ENCODE assay signal across 21 cellular contexts in the genomic region with DNA sequence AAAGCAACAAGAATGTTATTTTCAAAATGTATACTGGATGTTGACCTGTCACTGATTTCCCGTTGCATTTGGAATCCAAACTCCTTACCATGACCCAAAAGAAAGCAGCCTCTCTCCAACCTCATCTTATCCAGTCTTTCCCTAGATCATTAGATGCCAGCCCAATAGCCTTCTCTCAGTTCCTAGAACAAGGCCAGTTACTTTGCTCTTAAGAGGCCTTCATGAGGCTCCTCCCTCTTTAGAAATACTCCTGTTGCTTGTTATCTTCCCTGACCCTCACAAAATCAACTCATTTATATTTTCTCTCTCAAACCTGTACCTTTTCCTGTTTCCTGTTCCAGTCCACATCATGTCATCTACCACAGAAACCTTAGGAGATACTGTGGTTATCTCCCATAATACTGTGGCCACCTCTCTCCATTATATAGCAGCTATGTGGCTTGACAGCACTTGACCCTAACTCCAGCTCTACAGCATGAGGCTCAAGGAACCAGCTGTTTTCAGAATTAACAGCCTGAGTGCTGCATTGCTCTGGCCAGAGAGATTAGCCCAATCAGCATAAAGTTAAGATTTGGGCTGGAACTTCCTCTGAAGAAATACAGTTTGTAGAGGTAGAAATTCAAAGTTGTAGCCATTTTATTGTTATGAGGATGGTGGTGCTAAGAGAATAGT. TPM values are rescaled to one million over a fixed set of nuclear protein-coding genes. Genes with fewer than 3 reads are reported as not detected.
DNase-seq lines count a peak whose midpoint lies in the region; ATAC-seq and TF ChIP-seq lines count a peak whose summit lies in the region.
"Had no signal": no experiment of that assay in that cellular context is flagged by ENCODE, and none has a peak within 500 bp of the region (broad histone marks: within the 10 kb centered on the region; RNA-seq: fewer than 3 reads in every experiment).

No MANE protein-coding gene starts in this region.

- H3K4me1 Mint-ChIP-seq in activated naive CD4-positive, alpha-beta T cell treated with anti-CD3 and anti-CD28 coated beads, Interleukin-2, amount 10 ng/mL, durations not matched to agents 7 days and 5 days, result peaks cover 26% of the 10 kb centered on the region
- peaks cover 29% of the 10 kb centered on the region for H3K4me1 Mint-ChIP-seq in activated naive CD4-positive, alpha-beta T cell treated with anti-CD3 and anti-CD28 coated beads for 36 hours (ENCODE audit: low read depth)
- peaks cover 26 to 36% (median 29%) of the 10 kb centered on the region in 3 donors for H3K4me1 Mint-ChIP-seq in CD8-positive, alpha-beta memory T cell
- peaks cover 16 to 34% (median 32%) of the 10 kb centered on the region in 3 donors for H3K4me1 Mint-ChIP-seq in T-cell
- H3K4me1 Mint-ChIP-seq: neural progenitor cell had no signal

- H3K27me3 Mint-ChIP-seq in activated naive CD4-positive, alpha-beta T cell treated with anti-CD3 and anti-CD28 coated beads, Interleukin-2, amount 10 ng/mL, durations not matched to agents 7 days and 5 days, result no peaks in the 10 kb centered on the region
- no peaks in the 10 kb centered on the region for H3K27me3 Mint-ChIP-seq in activated naive CD4-positive, alpha-beta T cell treated with anti-CD3 and anti-CD28 coated beads for 36 hours (ENCODE audit: low read depth)
- no peaks in the 10 kb centered on the region for H3K27me3 Mint-ChIP-seq in CD8-positive, alpha-beta memory T cell
- H3K27me3 Mint-ChIP-seq in T-cell, result no peaks in the 10 kb centered on the region
- H3K27me3 Mint-ChIP-seq: activated CD4-positive, alpha-beta T cell treated with anti-CD3 and anti-CD28 coated beads, Interleukin-2, amount 10 ng/mL, durations not matched to agents 7 days and 5 days had no signal

- peak overlapping the region; percentile 38 for H3K27ac Mint-ChIP-seq in activated naive CD4-positive, alpha-beta T cell treated with anti-CD3 and anti-CD28 coated beads, Interleukin-2, amount 10 ng/mL, durations not matched to agents 7 days and 5 days
- H3K27ac Mint-ChIP-seq in activated naive CD4-positive, alpha-beta T cell treated with anti-CD3 and anti-CD28 coated beads for 36 hours, result no peak overlapping the region
- peak overlapping the region in 6 of 8 donors; percentile 18 to 83 (median 58) for H3K27ac Mint-ChIP-seq in CD8-positive, alpha-beta memory T cell
- peak overlapping the region; percentile 7 to 15 for H3K27ac Mint-ChIP-seq in T-cell
- H3K27ac Mint-ChIP-seq: activated CD4-positive, alpha-beta T cell treated with anti-CD3 and anti-CD28 coated beads, Interleukin-2, amount 10 ng/mL, durations not matched to agents 7 days and 5 days; neural progenitor cell had no signal

- H3K27me3 ChIP-seq in CD8-positive, alpha-beta memory T cell (ENCODE audit: insufficient read depth, low read length, poor library complexity, severe bottlenecking), result no peaks in the 10 kb centered on the region
- no peaks in the 10 kb centered on the region for H3K27me3 ChIP-seq in effector memory CD4-positive, alpha-beta T cell (replicated peaks; ENCODE audit: control insufficient read depth, insufficient read depth, low read length, poor library complexity, severe bottlenecking)
- H3K27me3 ChIP-seq: body of pancreas, MG63, neural progenitor cell, stomach, transverse colon had no signal

- peaks cover 2% of the 10 kb centered on the region for H3K36me3 ChIP-seq in CD8-positive, alpha-beta memory T cell (ENCODE audit: insufficient read depth, low read length)
- no peaks in the 10 kb centered on the region for H3K36me3 ChIP-seq in effector memory CD4-positive, alpha-beta T cell (ENCODE audit: control insufficient read depth, insufficient read depth, low read length)
- H3K36me3 ChIP-seq: neural progenitor cell, transverse colon had no signal

- intact Hi-C loops in activated naive CD4-positive, alpha-beta T cell treated with anti-CD3 and anti-CD28 coated beads for 36 hours (cut with micrococcal nuclease), result no loop called here

- no peaks in the 10 kb centered on the region for H3K9me3 ChIP-seq in CD8-positive, alpha-beta memory T cell (ENCODE audit: low read length)
- H3K9me3 ChIP-seq in effector memory CD4-positive, alpha-beta T cell (ENCODE audit: control insufficient read depth, low read length), result no peaks in the 10 kb centered on the region
- H3K9me3 ChIP-seq: body of pancreas, MG63, SK-N-SH, stomach, transverse colon had no signal

- H3K4me1 ChIP-seq in CD8-positive, alpha-beta memory T cell (ENCODE audit: insufficient read depth, low read length), result no peaks in the 10 kb centered on the region
- no peaks in the 10 kb centered on the region for H3K4me1 ChIP-seq in effector memory CD4-positive, alpha-beta T cell (ENCODE audit: control insufficient read depth, insufficient read depth, low read length, poor library complexity, severe bottlenecking)
- H3K4me1 ChIP-seq: neural progenitor cell had no signal

- H3K4me3 ChIP-seq in CD8-positive, alpha-beta memory T cell (ENCODE audit: low read length), result no peak overlapping the region
- H3K4me3 ChIP-seq in fibroblast of villous mesenchyme (ENCODE audit: low read depth, low read length), result no peak overlapping the region
- no peak overlapping the region for H3K4me3 ChIP-seq in effector memory CD4-positive, alpha-beta T cell (ENCODE audit: insufficient read depth, low read depth, low read length, poor library complexity, severe bottlenecking)
- H3K4me3 ChIP-seq: body of pancreas, coronary artery, MG63, neural progenitor cell, stomach, transverse colon had no signal

- no peak overlapping the region for H3K27ac ChIP-seq in CD8-positive, alpha-beta memory T cell (ENCODE audit: low read depth, low read length)
- H3K27ac ChIP-seq in effector memory CD4-positive, alpha-beta T cell (ENCODE audit: insufficient read depth, low read length, poor library complexity, severe bottlenecking), result no peak overlapping the region
- H3K27ac ChIP-seq: coronary artery, neural progenitor cell, stomach, transverse colon had no signal

- DNase-seq in activated naive CD4-positive, alpha-beta T cell treated with anti-CD3 and anti-CD28 coated beads, Interleukin-2, amount 10 ng/mL, durations not matched to agents 7 days and 5 days, result no peak
- DNase-seq in activated naive CD4-positive, alpha-beta T cell treated with anti-CD3 and anti-CD28 coated beads for 36 hours, result no peak
- DNase-seq in CD8-positive, alpha-beta memory T cell, result no peak
- DNase-seq in T-cell (no peak), fibroblast of villous mesenchyme (ENCODE audit: low read depth) (peak; percentile 53), COR-L47 (lab: John Stamatoyannopoulos, UW) (no peak)
- DNase-seq in stimulated activated CD8-positive, alpha-beta memory T cell treated with anti-CD3 and anti-CD28 coated beads, Interleukin-4, amount 100 ng/mL, for 48 hours, result no peak
- DNase-seq in effector memory CD4-positive, alpha-beta T cell, result no peak
- DNase-seq: activated CD4-positive, alpha-beta T cell treated with anti-CD3 and anti-CD28 coated beads, Interleukin-2, amount 10 ng/mL, durations not matched to agents 7 days and 5 days; body of pancreas; GOT3; MG63; NCI-H1694 treated with DMSO at 0.1 percent for 48 hours; NK-92 treated with Interleukin-12 subunit alpha and Interleukin-12 subunit beta, amount 100 ng/mL, for 24 hours; SK-N-SH; stimulated activated CD4-positive, alpha-beta T cell treated with anti-CD3 and anti-CD28 coated beads, Interleukin-4, amount 100 ng/mL, for 4 hours; stomach; transverse colon had no signal

- H3K9me3 Mint-ChIP-seq in activated naive CD4-positive, alpha-beta T cell treated with anti-CD3 and anti-CD28 coated beads, Interleukin-2, amount 10 ng/mL, durations not matched to agents 7 days and 5 days, result peaks cover 2% of the 10 kb centered on the region
- no peaks in the 10 kb centered on the region for H3K9me3 Mint-ChIP-seq in activated naive CD4-positive, alpha-beta T cell treated with anti-CD3 and anti-CD28 coated beads for 36 hours
- H3K9me3 Mint-ChIP-seq in CD8-positive, alpha-beta memory T cell, result no peaks in the 10 kb centered on the region
- no peaks in the 10 kb centered on the region for H3K9me3 Mint-ChIP-seq in T-cell
- H3K9me3 Mint-ChIP-seq: neural progenitor cell had no signal

- H3K36me3 Mint-ChIP-seq in activated naive CD4-positive, alpha-beta T cell treated with anti-CD3 and anti-CD28 coated beads, Interleukin-2, amount 10 ng/mL, durations not matched to agents 7 days and 5 days, result peaks cover 17% of the 10 kb centered on the region
- H3K36me3 Mint-ChIP-seq in activated naive CD4-positive, alpha-beta T cell treated with anti-CD3 and anti-CD28 coated beads for 36 hours (ENCODE audit: low read depth), result peaks cover 22% of the 10 kb centered on the region
- peaks cover 7 to 17% (median 11%) of the 10 kb centered on the region in 3 donors for H3K36me3 Mint-ChIP-seq in CD8-positive, alpha-beta memory T cell
- H3K36me3 Mint-ChIP-seq in T-cell, result peaks cover 32% of the 10 kb centered on the region

- CTCF ChIA-PET in activated naive CD4-positive, alpha-beta T cell treated with anti-CD3 and anti-CD28 coated beads, Interleukin-2, amount 10 ng/mL, durations not matched to agents 7 days and 5 days (lab: Charles Lee), result interaction anchor here (0.9 to 2.3 kb wide), 3 partner anchors 9 to 607 kb away, joined by 3 to 11 read pairs (median 5); no protein-coding TSS in a partner anchor
- CTCF ChIA-PET in activated naive CD4-positive, alpha-beta T cell treated with anti-CD3 and anti-CD28 coated beads for 36 hours (lab: Charles Lee), result interaction anchor here (0.6 kb wide), 1 partner anchor 193 kb away, joined by 3 read pairs; no protein-coding TSS in a partner anchor
- CTCF ChIA-PET in CD8-positive, alpha-beta memory T cell (lab: Charles Lee), result interaction anchor here (1.7 kb wide), 1 partner anchor 190 kb away, joined by 4 read pairs; no protein-coding TSS in a partner anchor
- CTCF ChIA-PET in T-cell (lab: Charles Lee), result interaction anchor here (0.6 to 1.6 kb wide), 3 partner anchors 9 to 51 kb away, joined by 3 read pairs; no protein-coding TSS in a partner anchor

- POLR2A ChIA-PET in CD8-positive, alpha-beta memory T cell (lab: Charles Lee), result no interaction called here
- POLR2A ChIA-PET in T-cell (lab: Charles Lee), result no interaction called here

- H3K4me3 Mint-ChIP-seq in activated naive CD4-positive, alpha-beta T cell treated with anti-CD3 and anti-CD28 coated beads, Interleukin-2, amount 10 ng/mL, durations not matched to agents 7 days and 5 days, result no peak overlapping the region
- H3K4me3 Mint-ChIP-seq in activated naive CD4-positive, alpha-beta T cell treated with anti-CD3 and anti-CD28 coated beads for 36 hours, result no peak overlapping the region
- H3K4me3 Mint-ChIP-seq in CD8-positive, alpha-beta memory T cell, result no peak overlapping the region
- H3K4me3 Mint-ChIP-seq in T-cell, result no peak overlapping the region
- H3K4me3 Mint-ChIP-seq: activated CD4-positive, alpha-beta T cell treated with anti-CD3 and anti-CD28 coated beads, Interleukin-2, amount 10 ng/mL, durations not matched to agents 7 days and 5 days; neural progenitor cell had no signal

- no peak for ATAC-seq in T-cell (replicated peaks in 1 of 4)
- ATAC-seq: body of pancreas, left lobe of liver had no signal

- TF ChIP-seq CTCF in fibroblast of villous mesenchyme (IDR thresholded peaks at IDR 0.05; ENCODE audit: insufficient read depth, low read depth, low read length), result no peak

RNA-seq across cellular contexts. Expression of gene SRBD1, which starts 22.8 kb away (rescaled TPM):
- 10 to 100 TPM; 21.3 to 22.6 TPM for total RNA-seq in activated naive CD4-positive, alpha-beta T cell treated with anti-CD3 and anti-CD28 coated beads for 36 hours
- 10 to 100 TPM; 18.1 to 18.9 TPM for total RNA-seq in CD8-positive, alpha-beta memory T cell
- polyA plus RNA-seq in CD8-positive, alpha-beta memory T cell, result 12.7 TPM
- total RNA-seq in T-cell, result 10 to 100 TPM; 16.1 to 22.8 (median 20.7) TPM
- 19.6 and 31.1 TPM in 2 replicates for total RNA-seq in fibroblast of villous mesenchyme
